In the genomic region with DNA sequence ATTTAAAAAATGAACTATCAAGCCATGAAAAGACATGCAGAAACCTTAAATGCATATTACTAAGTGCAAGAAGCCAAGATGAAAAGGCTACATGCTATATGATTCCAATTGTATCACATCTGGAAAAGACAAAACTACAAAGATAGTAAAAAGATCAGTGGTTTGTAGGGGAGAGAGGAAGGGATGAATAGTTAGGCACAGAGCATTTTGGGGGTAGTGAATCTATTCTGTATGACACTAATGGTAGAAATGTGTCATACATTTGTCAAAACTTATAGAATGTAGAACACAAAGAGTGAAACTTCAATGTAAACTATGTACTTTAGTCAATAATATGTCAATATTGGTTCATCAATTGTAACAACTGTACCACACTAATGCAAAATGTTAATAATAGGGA, we compare ENCODE assay signal across 26 cellular contexts. TPM values are rescaled to one million over a fixed set of nuclear protein-coding genes. Genes with fewer than 3 reads are reported as not detected.
DNase-seq lines count a peak whose midpoint lies in the region; ATAC-seq, FAIRE-seq and TF ChIP-seq lines count a peak whose summit lies in the region.
"Had no signal": no experiment of that assay in that cellular context is flagged by ENCODE, and none has a peak within 500 bp of the region (broad histone marks: within the 10 kb centered on the region; RNA-seq: fewer than 3 reads in every experiment).

No MANE protein-coding gene starts in this region.

- no peaks in the 10 kb centered on the region for H3K9me3 Mint-ChIP-seq in activated T-cell treated with anti-CD3 and anti-CD28 coated beads, Interleukin-2, amount 50 U/mL, for 72 hours
- H3K9me3 Mint-ChIP-seq in naive thymus-derived CD8-positive, alpha-beta T cell = no peaks in the 10 kb centered on the region
- H3K9me3 Mint-ChIP-seq: CD4-positive, alpha-beta memory T cell had no signal

- H3K36me3 Mint-ChIP-seq in activated T-cell treated with anti-CD3 and anti-CD28 coated beads, Interleukin-2, amount 50 U/mL, for 72 hours (ENCODE audit: insufficient read depth in 2 of 2) = peaks cover 0 to 4% of the 10 kb centered on the region in 2 donors
- peaks cover 10 to 31% (median 30%) of the 10 kb centered on the region in 3 donors for H3K36me3 Mint-ChIP-seq in naive thymus-derived CD8-positive, alpha-beta T cell

- POLR2A ChIA-PET in naive thymus-derived CD8-positive, alpha-beta T cell (lab: Charles Lee) = no interaction called here

- no peak overlapping the region for H3K27ac ChIP-seq in right lobe of liver
- H3K27ac ChIP-seq: A549; BLaER1 treated with 17β-estradiol and CSF1 and Interleukin-3, amounts not matched to agents 10 nM and 100 nM; PC-9; SJCRH30 had no signal

- no peak for TF ChIP-seq CTCF in right lobe of liver (IDR thresholded peaks at IDR 0.05)

- FAIRE-seq in GM12892 (lab: Jason Lieb, UNC) = peak; percentile 14
- FAIRE-seq: GM12878, H1 had no signal

- H3K4me3 Mint-ChIP-seq in activated T-cell treated with anti-CD3 and anti-CD28 coated beads, Interleukin-2, amount 50 U/mL, for 72 hours = no peak overlapping the region
- H3K4me3 Mint-ChIP-seq in naive thymus-derived CD8-positive, alpha-beta T cell = no peak overlapping the region
- H3K4me3 Mint-ChIP-seq: CD4-positive, alpha-beta memory T cell had no signal

- ATAC-seq in activated T-cell treated with anti-CD3 and anti-CD28 coated beads, Interleukin-2, amount 50 U/mL, for 72 hours (replicated peaks in 1 of 2) = peak; percentile 62 to 74
- ATAC-seq in naive thymus-derived CD8-positive, alpha-beta T cell = peak; percentile 25 to 30
- no peak for ATAC-seq in right lobe of liver
- no peak for ATAC-seq in GM19023 (IDR thresholded peaks at IDR 0.05; ENCODE audit: unreplicated experiment)
- ATAC-seq: A549, GM12878, Right ventricle myocardium inferior had no signal

- TF ChIP-seq POLR2A in GM12892 (IDR thresholded peaks at IDR 0.05; ENCODE audit: low read depth, low read length) = no peak
- TF ChIP-seq POLR2A in right lobe of liver (IDR thresholded peaks at IDR 0.05) = no peak

- no peaks in the 10 kb centered on the region for H3K4me1 ChIP-seq in right lobe of liver
- H3K4me1 ChIP-seq: A549; BLaER1 treated with 17β-estradiol and CSF1 and Interleukin-3, amounts not matched to agents 10 nM and 100 nM; Caco-2 had no signal

- peaks cover 0 to 12% (median 3%) of the 10 kb centered on the region in 4 donors for H3K36me3 ChIP-seq in right lobe of liver
- H3K36me3 ChIP-seq: SJCRH30 had no signal

- H3K27me3 ChIP-seq in right lobe of liver = no peaks in the 10 kb centered on the region
- H3K27me3 ChIP-seq: BLaER1 treated with 17β-estradiol and CSF1 and Interleukin-3, amounts not matched to agents 10 nM and 100 nM; SJCRH30 had no signal

- intact Hi-C loops in right lobe of liver (cut with DNase I) = no loop called here

- H3K4me3 ChIP-seq in right lobe of liver = no peak overlapping the region
- H3K4me3 ChIP-seq: A549; BLaER1 treated with 17β-estradiol and CSF1 and Interleukin-3, amounts not matched to agents 10 nM and 100 nM; GM12878; PC-9; SJCRH30 had no signal

- no peaks in the 10 kb centered on the region for H3K9me3 ChIP-seq in right lobe of liver
- H3K9me3 ChIP-seq: A549; BLaER1 treated with 17β-estradiol and CSF1 and Interleukin-3, amounts not matched to agents 10 nM and 100 nM; Caco-2; SJCRH30 had no signal

- no peaks in the 10 kb centered on the region for H3K4me1 Mint-ChIP-seq in activated T-cell treated with anti-CD3 and anti-CD28 coated beads, Interleukin-2, amount 50 U/mL, for 72 hours (ENCODE audit: low read depth)
- peaks cover 0 to 1% (median 0%) of the 10 kb centered on the region in 4 donors for H3K4me1 Mint-ChIP-seq in naive thymus-derived CD8-positive, alpha-beta T cell

- no peaks in the 10 kb centered on the region for H3K27me3 Mint-ChIP-seq in activated T-cell treated with anti-CD3 and anti-CD28 coated beads, Interleukin-2, amount 50 U/mL, for 72 hours (ENCODE audit: low read depth)
- H3K27me3 Mint-ChIP-seq in naive thymus-derived CD8-positive, alpha-beta T cell = no peaks in the 10 kb centered on the region
- H3K27me3 Mint-ChIP-seq: CD4-positive, alpha-beta memory T cell had no signal

- no peak overlapping the region for H3K27ac Mint-ChIP-seq in activated T-cell treated with anti-CD3 and anti-CD28 coated beads, Interleukin-2, amount 50 U/mL, for 72 hours
- H3K27ac Mint-ChIP-seq in naive thymus-derived CD8-positive, alpha-beta T cell = no peak overlapping the region

- no peak for DNase-seq in activated T-cell treated with anti-CD3 and anti-CD28 coated beads, Interleukin-2, amount 50 U/mL, for 72 hours
- no peak for DNase-seq in activated T-cell treated with anti-CD3 and anti-CD28 coated beads, Interleukin-2, amount 50 U/mL, for 48 hours
- DNase-seq in GM12892 (ENCODE audit: insufficient read length) (no peak), right lobe of liver (no peak), glomerular visceral epithelial cell (ENCODE audit: extremely low spot score) (no peak)
- DNase-seq in naive thymus-derived CD8-positive, alpha-beta T cell = no peak
- DNase-seq: AML-193, Caco-2, DMS 273 treated with DMSO at 0.1 percent for 48 hours, DMS79, EL, GDM1, HCEC 1CT, NCI-H1694, NCI-H2029 treated with DMSO at 0.1 percent for 48 hours, PC-9, SJCRH30 had no signal

RNA-seq across cellular contexts. Expression of gene TXNDC16, which starts 20.8 kb away (rescaled TPM):
- 1 to 10 TPM; 4.0 to 6.7 TPM for total RNA-seq in activated T-cell treated with anti-CD3 and anti-CD28 coated beads, Interleukin-2, amount 50 U/mL, for 72 hours
- 4.3 TPM for polyA plus RNA-seq in GM12892 (2012; ENCODE audit: missing spikeins)
- 1 to 10 TPM; 7.1 to 9.2 TPM for total RNA-seq in naive thymus-derived CD8-positive, alpha-beta T cell
- polyA plus RNA-seq in naive thymus-derived CD8-positive, alpha-beta T cell = 1 to 10 TPM; 1.6 to 2.2 (median 2.0) TPM
- 1 to 10 TPM; 2.0 to 5.5 (median 4.1) TPM for total RNA-seq in right lobe of liver

RNA-seq across cellular contexts. Expression of gene GPR137C, which starts 21.2 kb away (rescaled TPM):
- under 1 TPM; 0.12 to 0.46 TPM for total RNA-seq in activated T-cell treated with anti-CD3 and anti-CD28 coated beads, Interleukin-2, amount 50 U/mL, for 72 hours
- polyA plus RNA-seq in GM12892 (2012; ENCODE audit: missing spikeins) = 0.64 TPM
- under 1 TPM; 0.16 to 0.18 TPM for total RNA-seq in naive thymus-derived CD8-positive, alpha-beta T cell
- not detected for polyA plus RNA-seq in naive thymus-derived CD8-positive, alpha-beta T cell
- under 1 TPM; 0.18 to 0.51 (median 0.20) TPM for total RNA-seq in right lobe of liver
- total RNA-seq: MCF 10A, NCI-H460 had no signal
- polyA plus RNA-seq: CD4-positive, alpha-beta memory T cell had no signal

Comparison
In these comparisons a context has a peak if more than half of its experiments do, and no peak if none do; other contexts are left out.
1. ATAC-seq: peak in activated T-cell treated with anti-CD3 and anti-CD28 coated beads, Interleukin-2, amount 50 U/mL, for 72 hours (2 of 2) and naive thymus-derived CD8-positive, alpha-beta T cell (2 of 2); none in right lobe of liver (0 of 4) and GM19023 (single experiment).